Comparison of ENCODE assay signal across 13 cellular contexts in genomic region chr4:63563288-63564014, GRCh38.
DNase-seq lines count a peak whose midpoint lies in the region; ATAC-seq, FAIRE-seq and TF ChIP-seq lines count a peak whose summit lies in the region.
"Had no signal": no experiment of that assay in that cellular context is flagged by ENCODE, and none has a peak within 500 bp of the region (broad histone marks: within the 10 kb centered on the region; RNA-seq: fewer than 3 reads in every experiment).

No MANE protein-coding gene starts in this region.

- H3K79me2 ChIP-seq in PC-3 (ENCODE audit: low read length) (no peaks in the 10 kb centered on the region), HepG2 (ENCODE audit: insufficient read depth, low read length) (no peaks in the 10 kb centered on the region)

- H3K4me3 ChIP-seq in Jurkat, Clone E6-1 (ENCODE audit: low read length) = no peak overlapping the region
- H3K4me3 ChIP-seq in PC-3 (ENCODE audit: low read length) (no peak overlapping the region), HepG2 (replicated peaks in 1 of 3; ENCODE audit: insufficient read depth in 1 of 3, low read depth in 2 of 3, low read length in 3 of 3) (no peak overlapping the region)

- peak; percentile 9 for DNase-seq in ELR (ENCODE audit: low read depth)
- peak; percentile 10 for DNase-seq in Jurkat, Clone E6-1 (ENCODE audit: low read depth, low spot score)
- DNase-seq in PC-3 = peak; percentile 45
- DNase-seq in HepG2 (ENCODE audit: low spot score) = no peak
- DNase-seq in LoVo (ENCODE audit: low spot score) = no peak
- no peak for DNase-seq in UCSD-AML1 (lab: John Stamatoyannopoulos, UW; ENCODE audit: unreplicated experiment)
- DNase-seq in activated CD4-positive, alpha-beta T cell treated with anti-CD3 and anti-CD28 coated beads for 48 hours = no peak
- DNase-seq: activated CD4-positive, CD25-positive, alpha-beta regulatory T cell treated with anti-CD3 and anti-CD28 coated beads, Interleukin-2, amount 50 U/mL, for 72 hours; brain microvascular endothelial cell; natural killer cell; NCI-H2029 had no signal

- FAIRE-seq in HepG2 (lab: Jason Lieb, UNC) = no peak

- TF ChIP-seq POLR2A in HepG2 (IDR thresholded peaks at IDR 0.05; ENCODE audit: insufficient read depth in 1 of 2, low read depth in 2 of 2, low read length in 2 of 2) = no peak

- TF ChIP-seq RAD21 in HepG2 (CRISPR knock-in tag; IDR thresholded peaks at IDR 0.05) = no peak

- H3K4me2 ChIP-seq in PC-3 (ENCODE audit: low read length) (no peak overlapping the region), HepG2 (ENCODE audit: low read depth, low read length) (no peak overlapping the region)

- intact Hi-C loops in PC-3 (cut with micrococcal nuclease) = loop anchor here (1.0 kb wide), 1 partner anchor 267 kb away; no protein-coding TSS in a partner anchor
- intact Hi-C loops in HepG2 (cut with micrococcal nuclease; ENCODE audit: unreplicated experiment) = loop anchor here (10.0 kb wide), 1 partner anchor 659 kb away; no protein-coding TSS in a partner anchor

- no peaks in the 10 kb centered on the region for H3K36me3 ChIP-seq in PC-3 (ENCODE audit: low read depth, low read length)
- no peaks in the 10 kb centered on the region for H3K36me3 ChIP-seq in HepG2 (replicated peaks in 1 of 2; ENCODE audit: control insufficient read depth in 1 of 2, insufficient read depth in 2 of 2, low read length in 2 of 2)
- H3K36me3 ChIP-seq: brain microvascular endothelial cell had no signal

- in situ Hi-C loops in HepG2 (cut with HindIII; ENCODE audit: extremely low pct_ligation_motif_present, low pct_unique_long_range_greater_than_20kb) = no loop called here

- H3K27ac ChIP-seq in PC-3 (ENCODE audit: low read length) = no peak overlapping the region
- H3K27ac ChIP-seq in HepG2 (ENCODE audit: extremely low read length, insufficient read depth, low read length) = no peak overlapping the region
- H3K27ac ChIP-seq: brain microvascular endothelial cell had no signal

- H2AFZ ChIP-seq in PC-3 (ENCODE audit: low read length) = no peak overlapping the region
- no peak overlapping the region for H2AFZ ChIP-seq in HepG2 (ENCODE audit: low read length)

- no peaks in the 10 kb centered on the region for H3K9me2 ChIP-seq in PC-3 (replicated peaks; ENCODE audit: low read length)

- H3F3A ChIP-seq in PC-3 (ENCODE audit: low read length, unreplicated experiment) = no peaks in the 10 kb centered on the region

- H4K20me1 ChIP-seq in PC-3 (ENCODE audit: low read length) (no peaks in the 10 kb centered on the region), HepG2 (ENCODE audit: insufficient read depth, low read length) (no peaks in the 10 kb centered on the region)

- H3K9ac ChIP-seq in PC-3 (ENCODE audit: low read length) (no peak overlapping the region), HepG2 (ENCODE audit: insufficient read depth, low read depth, low read length) (no peak overlapping the region)

- H3K9me3 ChIP-seq in PC-3 (ENCODE audit: low read length) (no peaks in the 10 kb centered on the region), HepG2 (ENCODE audit: low read length) (peaks cover 2% of the 10 kb centered on the region)

- BruUV-seq in PC-3 (replicated peaks; lab: Mats Ljungman, UMichigan) (no TSS peak), HepG2 (replicated peaks; lab: Mats Ljungman, UMichigan) (no TSS peak)

- no peaks in the 10 kb centered on the region for H3K27me3 ChIP-seq in PC-3 (ENCODE audit: low read length)
- H3K27me3 ChIP-seq in HepG2 (ENCODE audit: control insufficient read depth in 1 of 2, insufficient read depth in 2 of 2, low read length in 2 of 2) = no peaks in the 10 kb centered on the region
- H3K27me3 ChIP-seq: brain microvascular endothelial cell had no signal

- POLR2A ChIA-PET in PC-3 (lab: Charles Lee; ENCODE audit: unreplicated experiment) (no interaction called here), HepG2 (lab: Yijun Ruan, JAX) (no interaction called here)

- CTCF ChIA-PET in PC-3 (lab: Charles Lee) (interaction anchor here (0.7 to 1.0 kb wide), 3 partner anchors 33 to 267 kb away, joined by 3 to 13 read pairs (median 5); no protein-coding TSS in a partner anchor), HepG2 (lab: Yijun Ruan, JAX; ENCODE audit: low intra/inter-chr PET ratio, low total read pairs) (interaction anchor here (0.8 kb wide), 1 partner anchor 662 kb away, joined by 3 read pairs; no protein-coding TSS in a partner anchor)

- no peaks in the 10 kb centered on the region for H3K4me1 ChIP-seq in PC-3 (ENCODE audit: insufficient read depth, low read length)
- H3K4me1 ChIP-seq in HepG2 (ENCODE audit: insufficient read depth, low read length) = no peaks in the 10 kb centered on the region

- TF ChIP-seq EP300 in HepG2 (IDR thresholded peaks at IDR 0.05; ENCODE audit: low read depth in 2 of 2, low read length in 2 of 2) = no peak
- no peak for TF ChIP-seq EP300 in HepG2 (CRISPR knock-in tag; IDR thresholded peaks at IDR 0.05; ENCODE audit: borderline replicate concordance)

- TF ChIP-seq CTCF in PC-3 (conservative IDR thresholded peaks at IDR 0.05; ENCODE audit: low read depth, low read length) (peak; percentile 59), HepG2 (CRISPR knock-in tag; IDR thresholded peaks at IDR 0.05) (peak; percentile 32)

- ATAC-seq in PC-3 = peak; percentile 84
- peak; percentile 51; the same call in 2 of the 3 replicates for ATAC-seq in HepG2
- no peak for ATAC-seq in GM21619 (IDR thresholded peaks at IDR 0.05; ENCODE audit: unreplicated experiment)
- ATAC-seq: esophagus mucosa, natural killer cell had no signal

- 5% methylated on average over 2 of the region's 4 CpGs for WGBS in HepG2 (ENCODE audit: low lambda C conversion rate)

TF ChIP-seq in HepG2, 621 proteins besides CTCF, POLR2A, EP300 and RAD21:
- peak; percentile 42 for TF ChIP-seq STAG1 (CRISPR knock-in tag; IDR thresholded peaks at IDR 0.05)
- no peak for TF ChIP-seq DBP (CRISPR knock-in tag; IDR thresholded peaks at IDR 0.05; ENCODE audit: not compliant biosample characterization)

Comparison
In these comparisons a context has a peak if more than half of its experiments do, and no peak if none do; other contexts are left out.
1. DNase-seq: peak in ELR (single experiment), Jurkat, Clone E6-1 (single experiment) and PC-3 (single experiment); none in HepG2 (single experiment), LoVo (single experiment), UCSD-AML1 (single experiment) and activated CD4-positive, alpha-beta T cell treated with anti-CD3 and anti-CD28 coated beads for 48 hours (single experiment).